ENCODE assay signal across 27 cellular contexts in the genomic region with DNA sequence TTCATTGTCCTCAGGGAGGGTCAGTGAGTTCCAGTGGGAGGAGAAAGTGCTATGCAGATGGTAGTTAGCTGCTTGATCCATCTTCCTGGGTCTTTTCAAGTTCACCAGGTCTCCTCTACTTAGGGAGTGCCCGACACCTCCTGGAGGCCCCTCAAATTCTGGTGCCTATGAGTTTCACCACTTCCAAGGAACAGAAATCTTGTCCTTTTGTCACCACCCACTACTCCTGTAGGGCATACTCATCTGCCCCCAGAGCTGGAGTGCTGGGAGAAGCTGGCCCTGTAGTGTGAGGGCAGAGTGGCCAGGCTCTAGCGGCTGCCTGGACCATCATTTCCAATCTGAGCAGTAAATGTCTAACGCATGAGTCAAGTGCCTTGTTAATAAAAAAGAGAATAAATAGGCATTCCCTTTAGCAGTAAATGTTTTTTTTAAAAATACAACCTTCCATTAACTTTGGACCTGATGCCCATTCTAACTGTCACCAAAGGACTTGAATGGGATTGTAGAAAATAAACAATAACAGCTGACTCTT. TPM values are rescaled to one million over a fixed set of nuclear protein-coding genes. Genes with fewer than 3 reads are reported as not detected.
A peak's percentile ranks its signal among the peaks of the same experiment; 100 is the strongest.
DNase-seq lines count a peak whose midpoint lies in the region; ATAC-seq and TF ChIP-seq lines count a peak whose summit lies in the region.
"Had no signal": no experiment of that assay in that cellular context is flagged by ENCODE, and none has a peak within 500 bp of the region (broad histone marks: within the 10 kb centered on the region; RNA-seq: fewer than 3 reads in every experiment).

No MANE protein-coding gene starts in this region.

- H3K27me3 ChIP-seq in sigmoid colon (no peaks in the 10 kb centered on the region), left lung (no peaks in the 10 kb centered on the region)
- H3K27me3 ChIP-seq: cardiac muscle cell, upper lobe of right lung had no signal

- peak; percentile 87 for DNase-seq in EH (ENCODE audit: low read depth)
- peak; percentile 73 for DNase-seq in coronary artery (ENCODE audit: low spot score)
- no peak for DNase-seq in sigmoid colon
- no peak for DNase-seq in superior temporal gyrus (ENCODE audit: extremely low spot score)
- no peak for DNase-seq in left lung
- no peak for DNase-seq in hepatic stellate cell (ENCODE audit: low spot score)
- DNase-seq: activated CD8-positive, alpha-beta memory T cell treated with anti-CD3 and anti-CD28 coated beads for 24 hours; activated effector memory CD4-positive, alpha-beta T cell treated with Interleukin-2 at 50 U/mL for 16 hours; anterior cingulate cortex; C1 segment of cervical spinal cord; DND-41; GOT3; hippocampal formation; mesendoderm; naive B cell; NCI-H2081 treated with DMSO at 0.1 percent for 48 hours; NCI-H446 treated with DMSO at 0.1 percent for 48 hours; NK-92 treated with Interleukin-12 subunit alpha and Interleukin-12 subunit beta, amount 100 ng/mL, for 24 hours; occipital lobe; PC-9; stimulated activated CD4-positive, alpha-beta T cell treated with anti-CD3 and anti-CD28 coated beads, Interleukin-2, amount 100 ng/mL, for 24 hours; upper lobe of right lung had no signal

- intact Hi-C loops in sigmoid colon (cut with DNase I) = no loop called here
- intact Hi-C loops in left lung (cut with DNase I) = no loop called here

- CTCF ChIA-PET in HEK293 (lab: Yijun Ruan, JAX) = interaction anchor here (0.6 kb wide), 1 partner anchor 27 kb away, joined by 3 read pairs; no protein-coding TSS in a partner anchor

- no peaks in the 10 kb centered on the region for H3K4me1 ChIP-seq in HEK293 (ENCODE audit: control insufficient read depth, insufficient read depth, low read length)
- peaks cover 0 to 51% (median 37%) of the 10 kb centered on the region in 4 donors for H3K4me1 ChIP-seq in sigmoid colon
- H3K4me1 ChIP-seq in left lung = no peaks in the 10 kb centered on the region
- H3K4me1 ChIP-seq: upper lobe of right lung had no signal

- no peaks in the 10 kb centered on the region for H3K36me3 ChIP-seq in HEK293 (ENCODE audit: control insufficient read depth in 2 of 2, insufficient read depth in 1 of 2, low read length in 2 of 2)
- peaks cover 0 to 29% (median 8%) of the 10 kb centered on the region in 4 donors for H3K36me3 ChIP-seq in sigmoid colon
- no peaks in the 10 kb centered on the region for H3K36me3 ChIP-seq in left lung
- H3K36me3 ChIP-seq: cardiac muscle cell, upper lobe of right lung had no signal

- TF ChIP-seq CTCF in HEK293 (tag by site-specific recombination; IDR thresholded peaks at IDR 0.05) (no peak), coronary artery (IDR thresholded peaks at IDR 0.05) (no peak), sigmoid colon (IDR thresholded peaks at IDR 0.05) (no peak), left lung (IDR thresholded peaks at IDR 0.05) (no peak)

- 80 to 86% methylated on average over 3 of the region's 3 CpGs for WGBS in sigmoid colon, 2 donors

- H3K4me3 ChIP-seq in HEK293 (ENCODE audit: low read depth, low read length) (no peak overlapping the region), coronary artery (no peak overlapping the region), sigmoid colon (no peak overlapping the region), left lung (no peak overlapping the region)
- H3K4me3 ChIP-seq: cardiac muscle cell, GM12878, PC-9, upper lobe of right lung had no signal

- H3K9me3 ChIP-seq in HEK293 (ENCODE audit: control insufficient read depth, insufficient read depth, low read depth, low read length) = no peaks in the 10 kb centered on the region
- no peaks in the 10 kb centered on the region for H3K9me3 ChIP-seq in sigmoid colon
- H3K9me3 ChIP-seq in left lung = no peaks in the 10 kb centered on the region
- H3K9me3 ChIP-seq: upper lobe of right lung had no signal

- ATAC-seq in GM21515 (IDR thresholded peaks at IDR 0.05; ENCODE audit: unreplicated experiment) = no peak
- no peak for ATAC-seq in left lung
- ATAC-seq: GM12878, left lobe of liver, upper lobe of right lung had no signal

- POLR2A ChIA-PET in HEK293 (lab: Yijun Ruan, JAX) = no interaction called here

- no peak for TF ChIP-seq EP300 in sigmoid colon (IDR thresholded peaks at IDR 0.05)

- H3K27ac ChIP-seq in HEK293 (ENCODE audit: extremely low read depth, low read depth, low read length) = no peak overlapping the region
- peak overlapping the region; percentile 52 to 71 for H3K27ac ChIP-seq in coronary artery
- H3K27ac ChIP-seq in sigmoid colon = peak overlapping the region; percentile 34 to 69 (median 48)
- no peak overlapping the region for H3K27ac ChIP-seq in left lung
- H3K27ac ChIP-seq: cardiac muscle cell, PC-9, upper lobe of right lung had no signal

- TF ChIP-seq POLR2A in sigmoid colon (IDR thresholded peaks at IDR 0.05) = no peak

TF ChIP-seq in HEK293, 187 proteins besides CTCF, POLR2A, EP300 and RAD21:
- TF ChIP-seq, protein P1, sequence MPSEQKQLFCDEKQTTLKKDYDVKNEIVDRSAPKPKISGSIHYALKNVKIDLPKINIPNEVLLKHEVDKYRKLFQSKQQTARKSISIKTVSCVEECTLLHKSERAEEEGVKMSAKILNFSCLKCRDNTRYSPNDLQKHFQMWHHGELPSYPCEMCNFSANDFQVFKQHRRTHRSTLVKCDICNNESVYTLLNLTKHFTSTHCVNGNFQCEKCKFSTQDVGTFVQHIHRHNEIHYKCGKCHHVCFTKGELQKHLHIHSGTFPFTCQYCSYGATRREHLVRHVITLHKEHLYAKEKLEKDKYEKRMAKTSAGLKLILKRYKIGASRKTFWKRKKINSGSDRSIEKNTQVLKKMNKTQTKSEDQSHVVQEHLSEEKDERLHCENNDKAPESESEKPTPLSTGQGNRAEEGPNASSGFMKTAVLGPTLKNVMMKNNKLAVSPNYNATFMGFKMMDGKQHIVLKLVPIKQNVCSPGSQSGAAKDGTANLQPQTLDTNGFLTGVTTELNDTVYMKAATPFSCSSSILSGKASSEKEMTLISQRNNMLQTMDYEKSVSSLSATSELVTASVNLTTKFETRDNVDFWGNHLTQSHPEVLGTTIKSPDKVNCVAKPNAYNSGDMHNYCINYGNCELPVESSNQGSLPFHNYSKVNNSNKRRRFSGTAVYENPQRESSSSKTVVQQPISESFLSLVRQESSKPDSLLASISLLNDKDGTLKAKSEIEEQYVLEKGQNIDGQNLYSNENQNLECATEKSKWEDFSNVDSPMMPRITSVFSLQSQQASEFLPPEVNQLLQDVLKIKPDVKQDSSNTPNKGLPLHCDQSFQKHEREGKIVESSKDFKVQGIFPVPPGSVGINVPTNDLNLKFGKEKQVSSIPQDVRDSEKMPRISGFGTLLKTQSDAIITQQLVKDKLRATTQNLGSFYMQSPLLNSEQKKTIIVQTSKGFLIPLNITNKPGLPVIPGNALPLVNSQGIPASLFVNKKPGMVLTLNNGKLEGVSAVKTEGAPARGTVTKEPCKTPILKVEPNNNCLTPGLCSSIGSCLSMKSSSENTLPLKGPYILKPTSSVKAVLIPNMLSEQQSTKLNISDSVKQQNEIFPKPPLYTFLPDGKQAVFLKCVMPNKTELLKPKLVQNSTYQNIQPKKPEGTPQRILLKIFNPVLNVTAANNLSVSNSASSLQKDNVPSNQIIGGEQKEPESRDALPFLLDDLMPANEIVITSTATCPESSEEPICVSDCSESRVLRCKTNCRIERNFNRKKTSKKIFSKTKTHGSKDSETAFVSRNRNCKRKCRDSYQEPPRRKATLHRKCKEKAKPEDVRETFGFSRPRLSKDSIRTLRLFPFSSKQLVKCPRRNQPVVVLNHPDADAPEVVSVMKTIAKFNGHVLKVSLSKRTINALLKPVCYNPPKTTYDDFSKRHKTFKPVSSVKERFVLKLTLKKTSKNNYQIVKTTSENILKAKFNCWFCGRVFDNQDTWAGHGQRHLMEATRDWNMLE (tag by site-specific recombination; conservative IDR thresholded peaks at IDR 0.05; ENCODE audit: low read depth) = no peak
- TF ChIP-seq ZNF585B (tag by site-specific recombination; IDR thresholded peaks at IDR 0.05) (no peak), ZNF473 (tag by site-specific recombination; IDR thresholded peaks at IDR 0.05) (no peak), ZNF391 (tag by site-specific recombination; IDR thresholded peaks at IDR 0.05; ENCODE audit: borderline replicate concordance, low read depth) (no peak), TRIM28 (IDR thresholded peaks at IDR 0.05; ENCODE audit: borderline replicate concordance, low read length) (0 out of 2 replicates have a peak, but pooled peaks have one; percentile 54), ZNF654 (tag by site-specific recombination; IDR thresholded peaks at IDR 0.05; ENCODE audit: low read depth) (no peak)
TF ChIP-seq in HEK293: peak in this region for 1.

RNA-seq across cellular contexts. Expression of a gene that starts 12.5 kb away (rescaled TPM):
- total RNA-seq in sigmoid colon = 100 to 1,000 TPM in 3 of 4 donors, 10 to 100 TPM in 1; 96.1 to 153 (median 125) TPM
- 10 to 100 TPM in 1 of 3 donors, 1 to 10 TPM in 2; 1.8 to 10.6 (median 2.3) TPM for polyA plus RNA-seq in sigmoid colon
- total RNA-seq in left lung = 10 to 100 TPM; 17.0 to 17.5 TPM

Comparison
In these comparisons a context has a peak if more than half of its experiments do, and no peak if none do; other contexts are left out.
1. DNase-seq: peak in EH (single experiment) and coronary artery (single experiment); none in sigmoid colon (single experiment), superior temporal gyrus (single experiment), left lung (0 of 2) and hepatic stellate cell (single experiment).
2. H3K27ac ChIP-seq: peak in coronary artery (2 of 2) and sigmoid colon (4 of 4); none in HEK293 (single experiment) and left lung (0 of 2).
3. RNA of a gene that starts 12.5 kb away (total RNA-seq): 96.1 to 153 TPM in sigmoid colon; 17.0 to 17.5 TPM in left lung; every median in the first group is over 4 times any median in the second.